In the genomic region with DNA sequence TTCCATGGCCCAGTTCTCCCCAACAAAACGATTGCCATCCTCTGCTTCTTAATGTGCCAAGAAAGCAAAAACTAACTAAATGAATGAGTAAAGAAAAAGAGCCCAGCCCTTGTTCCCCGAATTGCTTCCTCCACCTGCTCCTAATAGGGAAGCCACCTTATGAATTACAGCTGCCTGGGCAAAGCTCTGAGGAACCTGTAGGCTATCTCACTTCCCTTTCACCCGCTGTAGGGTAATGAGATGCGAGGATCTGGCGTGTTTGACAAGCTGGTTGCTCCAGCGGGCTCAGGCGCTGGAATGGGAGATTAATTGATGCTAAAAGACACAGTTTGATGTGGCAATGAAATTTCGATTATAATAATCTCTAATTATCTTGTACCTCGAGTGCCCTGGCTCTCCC, we compare ENCODE assay signal across 19 cellular contexts.
"Had no signal": no experiment of that assay in that cellular context is flagged by ENCODE, and none has a peak within 500 bp of the region (broad histone marks: within the 10 kb centered on the region; RNA-seq: fewer than 3 reads in every experiment).

No MANE protein-coding gene starts in this region.

- H3K27ac Mint-ChIP-seq: activated CD4-positive, alpha-beta memory T cell treated with anti-CD3 and anti-CD28 coated beads for 36 hours; activated CD4-positive, alpha-beta T cell treated with anti-CD3 and anti-CD28 coated beads for 36 hours; activated CD8-positive, alpha-beta memory T cell treated with anti-CD3 and anti-CD28 coated beads, Interleukin-2, amount 10 ng/mL, durations not matched to agents 7 days and 5 days; activated naive CD4-positive, alpha-beta T cell treated with anti-CD3 and anti-CD28 coated beads for 36 hours; activated naive CD8-positive, alpha-beta T cell treated with anti-CD3 and anti-CD28 coated beads, Interleukin-2, amount 50 U/mL, for 24 hours; activated T-helper 2 cell treated with anti-CD3 and anti-CD28 coated beads, Interferon-gamma antibody, Interleukin-2, Interleukin-4, amounts not matched to agents 10 μg/mL and 5 μg/mL and 100 μg/mL, durations not matched to agents 14 hours and 24 hours and 36 hours had no signal

- H3K4me1 Mint-ChIP-seq: activated CD4-positive, alpha-beta T cell treated with anti-CD3 and anti-CD28 coated beads for 36 hours; activated CD8-positive, alpha-beta memory T cell treated with anti-CD3 and anti-CD28 coated beads, Interleukin-2, amount 10 ng/mL, durations not matched to agents 7 days and 5 days; activated naive CD8-positive, alpha-beta T cell treated with anti-CD3 and anti-CD28 coated beads, Interleukin-2, amount 50 U/mL, for 24 hours had no signal

- H3K9me3 Mint-ChIP-seq: activated CD4-positive, alpha-beta memory T cell treated with anti-CD3 and anti-CD28 coated beads for 36 hours; activated naive CD4-positive, alpha-beta T cell treated with anti-CD3 and anti-CD28 coated beads for 36 hours; activated naive CD8-positive, alpha-beta T cell treated with anti-CD3 and anti-CD28 coated beads, Interleukin-2, amount 50 U/mL, for 24 hours; activated T-helper 2 cell treated with anti-CD3 and anti-CD28 coated beads, Interferon-gamma antibody, Interleukin-2, Interleukin-4, amounts not matched to agents 10 μg/mL and 5 μg/mL and 100 μg/mL, durations not matched to agents 14 hours and 24 hours and 36 hours; neural crest cell had no signal

- H3K4me3 Mint-ChIP-seq: activated CD4-positive, alpha-beta memory T cell treated with anti-CD3 and anti-CD28 coated beads for 36 hours; activated CD4-positive, alpha-beta T cell treated with anti-CD3 and anti-CD28 coated beads for 36 hours; activated CD8-positive, alpha-beta memory T cell treated with anti-CD3 and anti-CD28 coated beads, Interleukin-2, amount 10 ng/mL, durations not matched to agents 7 days and 5 days; activated naive CD4-positive, alpha-beta T cell treated with anti-CD3 and anti-CD28 coated beads for 36 hours; activated naive CD8-positive, alpha-beta T cell treated with anti-CD3 and anti-CD28 coated beads, Interleukin-2, amount 50 U/mL, for 24 hours; neural crest cell had no signal

- H3K36me3 Mint-ChIP-seq: activated CD4-positive, alpha-beta memory T cell treated with anti-CD3 and anti-CD28 coated beads for 36 hours; activated CD8-positive, alpha-beta memory T cell treated with anti-CD3 and anti-CD28 coated beads, Interleukin-2, amount 10 ng/mL, durations not matched to agents 7 days and 5 days had no signal

- DNase-seq: activated CD4-positive, alpha-beta memory T cell treated with anti-CD3 and anti-CD28 coated beads for 36 hours; activated CD4-positive, alpha-beta T cell treated with anti-CD3 and anti-CD28 coated beads for 36 hours; activated CD8-positive, alpha-beta memory T cell treated with anti-CD3 and anti-CD28 coated beads, Interleukin-2, amount 10 ng/mL, durations not matched to agents 7 days and 5 days; activated naive CD4-positive, alpha-beta T cell treated with anti-CD3 and anti-CD28 coated beads for 36 hours; activated naive CD8-positive, alpha-beta T cell treated with anti-CD3 and anti-CD28 coated beads, Interleukin-2, amount 50 U/mL, for 24 hours; activated T-cell treated with anti-CD3 and anti-CD28 coated beads, Interleukin-2, amount 50 U/mL, for 1 hour; aorta; dermis blood vessel endothelial cell; gastrocnemius medialis; heart left ventricle; left cardiac atrium; lower lobe of right lung; sigmoid colon; spleen; stimulated activated CD4-positive, alpha-beta T cell treated with anti-CD3 and anti-CD28 coated beads, Interleukin-1b, Interleukin-23, amount 100 ng/mL, for 48 hours; T1000; WERI-Rb-1 had no signal

- ATAC-seq: activated CD4-positive, alpha-beta T cell treated with anti-CD3 and anti-CD28 coated beads for 36 hours; activated CD8-positive, alpha-beta memory T cell treated with anti-CD3 and anti-CD28 coated beads, Interleukin-2, amount 10 ng/mL, durations not matched to agents 7 days and 5 days; activated naive CD8-positive, alpha-beta T cell treated with anti-CD3 and anti-CD28 coated beads, Interleukin-2, amount 50 U/mL, for 24 hours; gastrocnemius medialis; heart left ventricle; left cardiac atrium; lower lobe of right lung had no signal

- H3K27me3 Mint-ChIP-seq: activated CD4-positive, alpha-beta memory T cell treated with anti-CD3 and anti-CD28 coated beads for 36 hours had no signal
